Comparison of ENCODE assay signal across 6 cellular contexts in the genomic region with DNA sequence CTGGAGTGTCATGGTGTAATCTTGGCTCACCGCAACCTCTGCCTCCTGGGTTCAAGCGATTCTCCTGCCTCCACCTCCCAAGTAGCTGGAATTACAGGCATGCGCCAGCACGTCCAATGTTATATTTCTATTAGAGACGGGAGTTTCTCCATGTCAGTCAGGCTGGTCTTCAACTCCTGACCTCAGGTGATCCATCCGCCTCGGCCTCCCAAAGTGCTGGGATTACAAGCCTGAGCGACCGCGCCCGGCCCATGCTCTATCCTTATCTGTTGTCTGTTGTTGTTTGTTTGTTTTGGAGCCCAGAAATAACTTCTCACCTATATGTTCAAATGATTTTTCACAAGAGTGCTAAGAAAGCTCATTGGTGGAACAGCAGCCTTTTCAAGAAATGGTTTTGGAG. TPM values are rescaled to one million over a fixed set of nuclear protein-coding genes. Genes with fewer than 3 reads are reported as not detected.
"Had no signal": no experiment of that assay in that cellular context is flagged by ENCODE, and none has a peak within 500 bp of the region (broad histone marks: within the 10 kb centered on the region; RNA-seq: fewer than 3 reads in every experiment).

No MANE protein-coding gene starts in this region.

RNA-seq across cellular contexts. Expression of gene KRTAP5-11, which starts 40.6 kb away (rescaled TPM):
- total RNA-seq: HepG2, HT-29, HT1080, IMR-90, K562 had no signal
- polyA plus RNA-seq: HepG2, IgD-negative memory B cell, IMR-90, K562 had no signal

RNA-seq across cellular contexts. Expression of gene KRTAP5-10, which starts 57.9 kb away (rescaled TPM):
- total RNA-seq: HepG2, HT-29, HT1080, IMR-90, K562 had no signal
- polyA plus RNA-seq: HepG2, IgD-negative memory B cell, IMR-90, K562 had no signal
